23 cellular contexts compared by ENCODE assay signal in the genomic region with DNA sequence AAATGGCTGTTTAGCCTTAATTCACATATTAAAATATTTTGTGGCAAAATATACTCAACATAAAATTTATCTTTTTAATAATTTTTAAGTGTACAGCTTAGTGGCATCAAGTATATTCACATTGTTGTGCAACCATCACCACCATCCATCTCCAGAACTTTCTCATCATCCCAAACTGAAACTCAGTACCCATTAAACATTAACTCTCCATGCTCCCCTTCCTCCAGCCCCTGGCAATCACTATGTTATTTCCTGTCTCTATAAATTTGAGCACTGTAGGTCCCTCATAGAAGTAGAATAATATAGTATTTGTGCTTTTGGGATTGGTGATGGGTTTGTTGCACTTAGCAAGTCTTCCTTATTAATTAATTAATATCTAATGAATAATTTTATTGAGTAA. TPM values are rescaled to one million over a fixed set of nuclear protein-coding genes. Genes with fewer than 3 reads are reported as not detected.
"Had no signal": no experiment of that assay in that cellular context is flagged by ENCODE, and none has a peak within 500 bp of the region (broad histone marks: within the 10 kb centered on the region; RNA-seq: fewer than 3 reads in every experiment).

No MANE protein-coding gene starts in this region.

- H3K36me3 ChIP-seq: neural progenitor cell, thoracic aorta, vagina had no signal

- H2AFZ ChIP-seq: hepatocyte, neural progenitor cell had no signal

- H3K9me3 ChIP-seq: body of pancreas, thoracic aorta, vagina had no signal

- H3K36me3 Mint-ChIP-seq: activated CD8-positive, alpha-beta memory T cell treated with anti-CD3 and anti-CD28 coated beads, Interleukin-2, amount 10 ng/mL, durations not matched to agents 7 days and 5 days; neural progenitor cell; type B pancreatic cell had no signal

- H3K4me2 ChIP-seq: hepatocyte, neural progenitor cell had no signal

- H3K4me3 Mint-ChIP-seq: activated CD4-positive, alpha-beta T cell treated with anti-CD3 and anti-CD28 coated beads, Interleukin-2, amount 10 ng/mL, durations not matched to agents 24 days and 14 days; activated CD8-positive, alpha-beta memory T cell treated with anti-CD3 and anti-CD28 coated beads, Interleukin-2, amount 10 ng/mL, durations not matched to agents 7 days and 5 days; activated CD8-positive, alpha-beta T cell treated with anti-CD3 and anti-CD28 coated beads for 36 hours; activated naive CD8-positive, alpha-beta T cell treated with anti-CD3 and anti-CD28 coated beads, Interleukin-2, amount 50 U/mL, for 24 hours; dendritic cell treated with granulocyte-macrophage colony-stimulating factor and Interleukin-4, amounts not matched to agents 40 ng/mL and 50 ng/mL, for 4 days; neural progenitor cell; type B pancreatic cell had no signal

- H3K27ac ChIP-seq: body of pancreas, foreskin keratinocyte, neural progenitor cell, thoracic aorta had no signal

- H3K4me1 Mint-ChIP-seq: activated CD4-positive, alpha-beta T cell treated with anti-CD3 and anti-CD28 coated beads, Interleukin-2, amount 10 ng/mL, durations not matched to agents 24 days and 14 days; activated CD8-positive, alpha-beta memory T cell treated with anti-CD3 and anti-CD28 coated beads, Interleukin-2, amount 10 ng/mL, durations not matched to agents 7 days and 5 days; activated naive CD8-positive, alpha-beta T cell treated with anti-CD3 and anti-CD28 coated beads, Interleukin-2, amount 50 U/mL, for 24 hours had no signal

- ATAC-seq: activated CD8-positive, alpha-beta memory T cell treated with anti-CD3 and anti-CD28 coated beads, Interleukin-2, amount 10 ng/mL, durations not matched to agents 7 days and 5 days; activated CD8-positive, alpha-beta T cell treated with anti-CD3 and anti-CD28 coated beads for 36 hours; activated naive CD8-positive, alpha-beta T cell treated with anti-CD3 and anti-CD28 coated beads, Interleukin-2, amount 50 U/mL, for 24 hours; body of pancreas; foreskin keratinocyte had no signal

- H3K27me3 Mint-ChIP-seq: activated CD4-positive, alpha-beta T cell treated with anti-CD3 and anti-CD28 coated beads, Interleukin-2, amount 10 ng/mL, durations not matched to agents 24 days and 14 days; activated CD8-positive, alpha-beta memory T cell treated with anti-CD3 and anti-CD28 coated beads, Interleukin-2, amount 10 ng/mL, durations not matched to agents 7 days and 5 days; activated CD8-positive, alpha-beta T cell treated with anti-CD3 and anti-CD28 coated beads for 36 hours; activated naive CD8-positive, alpha-beta T cell treated with anti-CD3 and anti-CD28 coated beads, Interleukin-2, amount 50 U/mL, for 24 hours; dendritic cell treated with granulocyte-macrophage colony-stimulating factor and Interleukin-4, amounts not matched to agents 40 ng/mL and 50 ng/mL, for 4 days; naive B cell; type B pancreatic cell had no signal

- H3K27me3 ChIP-seq: body of pancreas, foreskin keratinocyte, hepatocyte, neural progenitor cell, vagina had no signal

- H3K9me3 Mint-ChIP-seq: activated CD4-positive, alpha-beta T cell treated with anti-CD3 and anti-CD28 coated beads, Interleukin-2, amount 10 ng/mL, durations not matched to agents 24 days and 14 days; activated CD8-positive, alpha-beta T cell treated with anti-CD3 and anti-CD28 coated beads for 36 hours; activated naive CD8-positive, alpha-beta T cell treated with anti-CD3 and anti-CD28 coated beads, Interleukin-2, amount 50 U/mL, for 24 hours; dendritic cell treated with granulocyte-macrophage colony-stimulating factor and Interleukin-4, amounts not matched to agents 40 ng/mL and 50 ng/mL, for 4 days; naive B cell; neural progenitor cell had no signal

- FAIRE-seq: endometrium had no signal

- DNase-seq: activated CD4-positive, alpha-beta T cell treated with anti-CD3 and anti-CD28 coated beads, Interleukin-2, amount 10 ng/mL, durations not matched to agents 24 days and 14 days; activated CD8-positive, alpha-beta memory T cell treated with anti-CD3 and anti-CD28 coated beads, Interleukin-2, amount 10 ng/mL, durations not matched to agents 7 days and 5 days; activated CD8-positive, alpha-beta T cell treated with anti-CD3 and anti-CD28 coated beads for 36 hours; activated gamma-delta T cell; activated naive CD4-positive, alpha-beta T cell treated with anti-CD3 and anti-CD28 coated beads, Interleukin-2, amount 50 U/mL, for 16 hours; activated naive CD8-positive, alpha-beta T cell treated with anti-CD3 and anti-CD28 coated beads, Interleukin-2, amount 50 U/mL, for 24 hours; activated T-cell treated with anti-CD3 and anti-CD28 coated beads for 4 hours; body of pancreas; effector CD4-positive, alpha-beta T cell; foreskin keratinocyte; naive B cell; retina; stimulated activated CD4-positive, alpha-beta T cell treated with anti-CD3 and anti-CD28 coated beads, Interleukin-4, amount 100 ng/mL, for 24 hours; stimulated activated naive CD4-positive, alpha-beta T cell treated with Interleukin-2 at 50 U/mL for 16 hours had no signal

- H3K9ac ChIP-seq: neural progenitor cell had no signal

- H3K27ac Mint-ChIP-seq: activated CD4-positive, alpha-beta T cell treated with anti-CD3 and anti-CD28 coated beads, Interleukin-2, amount 10 ng/mL, durations not matched to agents 24 days and 14 days; activated CD8-positive, alpha-beta memory T cell treated with anti-CD3 and anti-CD28 coated beads, Interleukin-2, amount 10 ng/mL, durations not matched to agents 7 days and 5 days; activated CD8-positive, alpha-beta T cell treated with anti-CD3 and anti-CD28 coated beads for 36 hours; activated naive CD8-positive, alpha-beta T cell treated with anti-CD3 and anti-CD28 coated beads, Interleukin-2, amount 50 U/mL, for 24 hours; dendritic cell treated with granulocyte-macrophage colony-stimulating factor and Interleukin-4, amounts not matched to agents 40 ng/mL and 50 ng/mL, for 4 days; naive B cell; neural progenitor cell; type B pancreatic cell had no signal

- H3K79me2 ChIP-seq: hepatocyte had no signal

- H3K4me3 ChIP-seq: body of pancreas, hepatocyte, neural progenitor cell, thoracic aorta, vagina had no signal

RNA-seq across cellular contexts. Expression of a gene that starts 29.4 kb away (rescaled TPM):
- total RNA-seq: activated CD8-positive, alpha-beta memory T cell treated with anti-CD3 and anti-CD28 coated beads, Interleukin-2, amount 10 ng/mL, durations not matched to agents 7 days and 5 days; mononuclear cell; T-helper 2 cell treated with Interferon-gamma antibody and Interleukin-4, amounts not matched to agents 100 ng/mL and 5 ng/mL, for 36 hours had no signal
